In the genomic region with DNA sequence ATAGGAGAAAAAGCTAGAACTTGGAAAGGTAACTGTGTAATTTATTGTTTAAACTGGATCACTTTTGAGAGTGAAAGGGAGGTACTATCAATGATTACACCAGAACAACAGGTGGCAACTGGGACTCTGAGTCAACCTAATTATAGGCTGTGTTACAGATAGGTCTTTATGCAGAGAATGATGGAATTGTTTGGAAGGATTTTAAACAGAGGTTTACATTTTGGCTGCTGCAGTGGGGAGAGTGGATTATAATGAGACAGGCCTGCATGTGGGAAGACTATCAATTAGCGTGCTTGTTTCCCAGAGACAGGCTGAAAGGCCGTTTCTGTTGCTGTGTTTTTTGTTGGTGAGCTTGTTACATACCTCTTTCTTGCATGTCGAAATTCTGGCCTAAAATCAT, we compare ENCODE assay signal across 16 cellular contexts.
DNase-seq lines count a peak whose midpoint lies in the region; ATAC-seq and TF ChIP-seq lines count a peak whose summit lies in the region.
"Had no signal": no experiment of that assay in that cellular context is flagged by ENCODE, and none has a peak within 500 bp of the region (broad histone marks: within the 10 kb centered on the region; RNA-seq: fewer than 3 reads in every experiment).

No MANE protein-coding gene starts in this region.

- H2AFZ ChIP-seq in neuron (ENCODE audit: low read depth, low read length): peak overlapping the region; percentile 10

- H3K36me3 ChIP-seq in SJCRH30 (no peaks in the 10 kb centered on the region), neuron (ENCODE audit: insufficient read depth, low read length) (no peaks in the 10 kb centered on the region)
- H3K36me3 ChIP-seq: adrenal gland had no signal

- in situ Hi-C loops in G401 (cut with HindIII; ENCODE audit: low sequenced_read_pairs): no loop called here

- no peaks in the 10 kb centered on the region for H3K9me3 ChIP-seq in SJCRH30 (replicated peaks)
- no peaks in the 10 kb centered on the region for H3K9me3 ChIP-seq in neuron (ENCODE audit: low read length)
- H3K9me3 ChIP-seq: adrenal gland, testis had no signal

- ATAC-seq in stimulated activated naive CD8-positive, alpha-beta T cell treated with anti-CD3 and anti-CD28 coated beads, Interleukin-15, Interleukin-2, amounts not matched to agents 100 U/mL and 50 U/mL, for 24 hours: no peak
- ATAC-seq in activated CD4-positive, alpha-beta T cell treated with anti-CD3 and anti-CD28 coated beads for 36 hours: no peak

- no peaks in the 10 kb centered on the region for H3K27me3 Mint-ChIP-seq in HFFc6 (ENCODE audit: insufficient read depth)
- H3K27me3 Mint-ChIP-seq in activated CD4-positive, alpha-beta T cell treated with anti-CD3 and anti-CD28 coated beads for 36 hours: no peaks in the 10 kb centered on the region
- H3K27me3 Mint-ChIP-seq: activated CD4-positive, alpha-beta T cell treated with anti-CD3 and anti-CD28 coated beads, Interleukin-2, amount 10 ng/mL, durations not matched to agents 7 days and 5 days had no signal

- DNase-seq in G401 (ENCODE audit: low spot score): peak; percentile 12
- peak; percentile 93 for DNase-seq in NCI-H146 (lab: John Stamatoyannopoulos, UW)
- DNase-seq in SJCRH30: peak; percentile 24 to 67
- DNase-seq in stimulated activated naive CD8-positive, alpha-beta T cell treated with anti-CD3 and anti-CD28 coated beads, Interleukin-15, Interleukin-2, amounts not matched to agents 100 U/mL and 50 U/mL, for 24 hours: no peak
- no peak for DNase-seq in HFFc6
- DNase-seq in activated CD4-positive, alpha-beta T cell treated with anti-CD3 and anti-CD28 coated beads for 36 hours: no peak
- no peak for DNase-seq in NCI-H1930 (lab: John Stamatoyannopoulos, UW)
- DNase-seq: activated CD4-positive, alpha-beta T cell treated with anti-CD3 and anti-CD28 coated beads, Interleukin-2, amount 10 ng/mL, durations not matched to agents 7 days and 5 days; adrenal gland; CD4-positive, CD25-positive, alpha-beta regulatory T cell; GF-D8; occipital lobe; testis had no signal

- H3K9me3 Mint-ChIP-seq in HFFc6: no peaks in the 10 kb centered on the region; the same call in 1 of the 2 replicates
- no peaks in the 10 kb centered on the region for H3K9me3 Mint-ChIP-seq in activated CD4-positive, alpha-beta T cell treated with anti-CD3 and anti-CD28 coated beads for 36 hours (ENCODE audit: low read depth)
- H3K9me3 Mint-ChIP-seq: activated CD4-positive, alpha-beta T cell treated with anti-CD3 and anti-CD28 coated beads, Interleukin-2, amount 10 ng/mL, durations not matched to agents 7 days and 5 days; CD4-positive, CD25-positive, alpha-beta regulatory T cell; T-helper 2 cell treated with Interferon-gamma antibody and Interleukin-4, amounts not matched to agents 5 μg/mL and 100 μg/mL, for 36 hours had no signal

- no peak for TF ChIP-seq CTCF in HFFc6 (IDR thresholded peaks at IDR 0.05)

- H3K27ac Mint-ChIP-seq in HFFc6: no peak overlapping the region
- no peak overlapping the region for H3K27ac Mint-ChIP-seq in activated CD4-positive, alpha-beta T cell treated with anti-CD3 and anti-CD28 coated beads for 36 hours
- H3K27ac Mint-ChIP-seq: activated CD4-positive, alpha-beta T cell treated with anti-CD3 and anti-CD28 coated beads, Interleukin-2, amount 10 ng/mL, durations not matched to agents 7 days and 5 days; CD4-positive, CD25-positive, alpha-beta regulatory T cell; T-helper 2 cell treated with Interferon-gamma antibody and Interleukin-4, amounts not matched to agents 5 μg/mL and 100 μg/mL, for 36 hours had no signal

- intact Hi-C loops in activated CD4-positive, alpha-beta T cell treated with anti-CD3 and anti-CD28 coated beads for 36 hours (cut with DNase I, micrococcal nuclease): loop anchor here in 1 of 2 experiments (10.0 kb wide), 1 partner anchor 207 kb away; no protein-coding TSS in a partner anchor

- H3K4me1 ChIP-seq in SJCRH30: no peaks in the 10 kb centered on the region
- peaks cover 7% of the 10 kb centered on the region for H3K4me1 ChIP-seq in neuron (ENCODE audit: insufficient read depth, low read length)
- H3K4me1 ChIP-seq: adrenal gland, testis had no signal

- no peaks in the 10 kb centered on the region for H3K36me3 Mint-ChIP-seq in HFFc6 (ENCODE audit: low read depth)
- no peaks in the 10 kb centered on the region for H3K36me3 Mint-ChIP-seq in activated CD4-positive, alpha-beta T cell treated with anti-CD3 and anti-CD28 coated beads for 36 hours (ENCODE audit: low read depth)
- H3K36me3 Mint-ChIP-seq: CD4-positive, CD25-positive, alpha-beta regulatory T cell had no signal

- no peak overlapping the region for H3K4me3 ChIP-seq in SJCRH30
- H3K4me3 ChIP-seq in neuron (ENCODE audit: low read length): no peak overlapping the region
- H3K4me3 ChIP-seq: adrenal gland, lung, testis had no signal

- no peak overlapping the region for H3K4me3 Mint-ChIP-seq in HFFc6
- no peak overlapping the region for H3K4me3 Mint-ChIP-seq in activated CD4-positive, alpha-beta T cell treated with anti-CD3 and anti-CD28 coated beads for 36 hours
- H3K4me3 Mint-ChIP-seq: activated CD4-positive, alpha-beta T cell treated with anti-CD3 and anti-CD28 coated beads, Interleukin-2, amount 10 ng/mL, durations not matched to agents 7 days and 5 days; CD4-positive, CD25-positive, alpha-beta regulatory T cell; T-helper 2 cell treated with Interferon-gamma antibody and Interleukin-4, amounts not matched to agents 5 μg/mL and 100 μg/mL, for 36 hours had no signal

- H3K27ac ChIP-seq in SJCRH30: 0 out of 2 replicates have a peak overlapping the region, but pooled peaks have one; percentile 20
- H3K27ac ChIP-seq: adrenal gland, testis had no signal

- H3K27me3 ChIP-seq in SJCRH30: no peaks in the 10 kb centered on the region
- no peaks in the 10 kb centered on the region for H3K27me3 ChIP-seq in neuron (ENCODE audit: insufficient read depth, low read length)
- H3K27me3 ChIP-seq: adrenal gland, testis had no signal

- CTCF ChIA-PET in activated CD4-positive, alpha-beta T cell treated with anti-CD3 and anti-CD28 coated beads for 36 hours (lab: Charles Lee): no interaction called here

- POLR2A ChIA-PET in activated CD4-positive, alpha-beta T cell treated with anti-CD3 and anti-CD28 coated beads for 36 hours (lab: Charles Lee): no interaction called here

- no peaks in the 10 kb centered on the region for H3K4me1 Mint-ChIP-seq in HFFc6 (ENCODE audit: low read depth)
- no peaks in the 10 kb centered on the region for H3K4me1 Mint-ChIP-seq in activated CD4-positive, alpha-beta T cell treated with anti-CD3 and anti-CD28 coated beads for 36 hours
- H3K4me1 Mint-ChIP-seq: activated CD4-positive, alpha-beta T cell treated with anti-CD3 and anti-CD28 coated beads, Interleukin-2, amount 10 ng/mL, durations not matched to agents 7 days and 5 days; CD4-positive, CD25-positive, alpha-beta regulatory T cell had no signal

Comparison
In these comparisons a context has a peak if more than half of its experiments do, and no peak if none do; other contexts are left out.
1. DNase-seq: peak in G401 (single experiment), NCI-H146 (single experiment) and SJCRH30 (2 of 2); none in stimulated activated naive CD8-positive, alpha-beta T cell treated with anti-CD3 and anti-CD28 coated beads, Interleukin-15, Interleukin-2, amounts not matched to agents 100 U/mL and 50 U/mL, for 24 hours (single experiment), HFFc6 (single experiment), activated CD4-positive, alpha-beta T cell treated with anti-CD3 and anti-CD28 coated beads for 36 hours (single experiment) and NCI-H1930 (0 of 2).